ENCODE assay signal across 10 cellular contexts in the genomic region with DNA sequence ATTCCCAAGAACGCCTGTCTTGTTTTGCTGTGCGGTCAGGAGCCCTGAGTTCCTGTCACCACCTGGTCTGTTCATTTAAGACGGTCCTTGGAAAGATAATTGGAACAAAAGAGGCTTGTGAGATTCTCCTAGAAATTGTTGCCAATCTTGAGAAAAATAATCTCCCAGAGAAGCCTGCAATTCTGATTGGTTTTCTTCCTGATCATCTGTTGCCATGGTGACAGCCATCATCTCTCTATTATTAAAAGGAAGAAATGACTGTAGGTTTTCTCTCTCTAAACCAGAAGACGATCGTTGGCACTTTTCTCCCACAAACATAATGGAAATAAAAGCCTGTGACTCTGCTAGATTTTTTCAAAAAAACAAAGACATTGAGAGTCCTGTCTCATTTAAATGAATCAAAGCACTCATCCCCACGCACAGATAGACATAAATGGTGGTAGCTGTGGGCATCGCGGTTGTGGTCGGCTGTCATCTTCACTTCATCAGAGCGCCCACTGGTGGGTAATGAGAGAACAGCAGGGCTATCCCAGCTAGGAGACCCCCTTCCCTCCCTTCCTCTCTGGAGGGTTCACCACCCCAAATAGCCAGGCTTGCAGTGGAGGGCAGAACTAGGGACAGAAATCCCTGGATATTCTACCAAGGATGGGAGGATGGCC. TPM values are rescaled to one million over a fixed set of nuclear protein-coding genes. Genes with fewer than 3 reads are reported as not detected.
A peak's percentile ranks its signal among the peaks of the same experiment; 100 is the strongest.
DNase-seq lines count a peak whose midpoint lies in the region; ATAC-seq and TF ChIP-seq lines count a peak whose summit lies in the region.
"Had no signal": no experiment of that assay in that cellular context is flagged by ENCODE, and none has a peak within 500 bp of the region (broad histone marks: within the 10 kb centered on the region; RNA-seq: fewer than 3 reads in every experiment).

No MANE protein-coding gene starts in this region.

- WGBS in right lobe of liver (ENCODE audit: insufficient coverage, low coverage, low lambda C conversion rate, missing lambda C conversion rate): 50% methylated on average over 10 of the region's 10 CpGs

- H3K27me3 Mint-ChIP-seq in activated T-cell treated with anti-CD3 and anti-CD28 coated beads, Interleukin-2, amount 50 U/mL, for 24 hours: peaks cover 2% of the 10 kb centered on the region

- H3K36me3 Mint-ChIP-seq in activated T-cell treated with anti-CD3 and anti-CD28 coated beads, Interleukin-2, amount 50 U/mL, for 24 hours (ENCODE audit: low read depth): no peaks in the 10 kb centered on the region

- TF ChIP-seq POLR2A in right lobe of liver (IDR thresholded peaks at IDR 0.05): no peak

- H3K36me3 ChIP-seq in A673 (ENCODE audit: insufficient read depth, low read length, poor library complexity, severe bottlenecking): no peaks in the 10 kb centered on the region
- no peaks in the 10 kb centered on the region for H3K36me3 ChIP-seq in right lobe of liver
- H3K36me3 ChIP-seq: SJCRH30 had no signal

- no TSS peak for BruUV-seq in A673 (replicated peaks; lab: Mats Ljungman, UMichigan)

- H3K9me3 ChIP-seq in A673 (ENCODE audit: low read depth, low read length, poor library complexity, severe bottlenecking) (no peaks in the 10 kb centered on the region), right lobe of liver (no peaks in the 10 kb centered on the region)
- H3K9me3 ChIP-seq: SJCRH30 had no signal

- POLR2A ChIA-PET in A673 (lab: Charles Lee; ENCODE audit: low non-redundant PET): no interaction called here

- ATAC-seq in right lobe of liver (no peak), HG02852 (IDR thresholded peaks at IDR 0.05; ENCODE audit: unreplicated experiment) (no peak), left colon (no peak), GM19035 (IDR thresholded peaks at IDR 0.05; ENCODE audit: unreplicated experiment) (no peak)

- H3K27ac ChIP-seq in A673 (ENCODE audit: low read depth, low read length, poor library complexity, severe bottlenecking): no peak overlapping the region
- H3K27ac ChIP-seq in right lobe of liver: no peak overlapping the region
- H3K27ac ChIP-seq: SJCRH30 had no signal

- H3K27me3 ChIP-seq in A673 (replicated peaks; ENCODE audit: insufficient read depth, low read depth, low read length, poor library complexity) (no peaks in the 10 kb centered on the region), right lobe of liver (no peaks in the 10 kb centered on the region)
- H3K27me3 ChIP-seq: SJCRH30 had no signal

- H3K9me3 Mint-ChIP-seq in activated T-cell treated with anti-CD3 and anti-CD28 coated beads, Interleukin-2, amount 50 U/mL, for 24 hours: no peaks in the 10 kb centered on the region

- intact Hi-C loops in A673 (cut with micrococcal nuclease; ENCODE audit: unreplicated experiment): no loop called here
- intact Hi-C loops in right lobe of liver (cut with DNase I): no loop called here
- intact Hi-C loops in left colon (cut with DNase I, micrococcal nuclease): no loop called here

- peaks cover 26% of the 10 kb centered on the region for H3K4me1 Mint-ChIP-seq in activated T-cell treated with anti-CD3 and anti-CD28 coated beads, Interleukin-2, amount 50 U/mL, for 24 hours (ENCODE audit: low read depth)

- H3K4me3 ChIP-seq in A673 (ENCODE audit: low read depth, low read length, poor library complexity, severe bottlenecking) (no peak overlapping the region), GM12875 (ENCODE audit: low read depth, low read length) (no peak overlapping the region), right lobe of liver (no peak overlapping the region)
- H3K4me3 ChIP-seq: SJCRH30 had no signal

- CTCF ChIA-PET in A673 (lab: Charles Lee): no interaction called here

- DNase-seq in A673 (ENCODE audit: low spot score) (peak; percentile 21), right lobe of liver (no peak), cortex of kidney (lab: John Stamatoyannopoulos, UW) (no peak), left colon (no peak)
- peak; percentile 68 for DNase-seq in activated T-cell treated with anti-CD3 and anti-CD28 coated beads, Interleukin-2, amount 50 U/mL, for 24 hours

- TF ChIP-seq CTCF in A673 (conservative IDR thresholded peaks at IDR 0.05; ENCODE audit: low read depth, low read length) (no peak), GM12875 (IDR thresholded peaks at IDR 0.05; ENCODE audit: borderline replicate concordance, insufficient read depth, low read depth, low read length) (peak; percentile 68), right lobe of liver (IDR thresholded peaks at IDR 0.05) (peak in 3 of 4 donors; percentile 3 to 47 (median 21))

- H3K4me1 ChIP-seq in A673 (ENCODE audit: insufficient read depth, low read length, poor library complexity, severe bottlenecking) (peaks cover 5% of the 10 kb centered on the region), right lobe of liver (no peaks in the 10 kb centered on the region)

- H3K27ac Mint-ChIP-seq in activated T-cell treated with anti-CD3 and anti-CD28 coated beads, Interleukin-2, amount 50 U/mL, for 24 hours: peak overlapping the region; percentile 29

- no peak overlapping the region for H3K4me3 Mint-ChIP-seq in activated T-cell treated with anti-CD3 and anti-CD28 coated beads, Interleukin-2, amount 50 U/mL, for 24 hours

RNA-seq across cellular contexts. Expression of a gene that starts 21.7 kb away (rescaled TPM):
- total RNA-seq in A673 (2021) (272 and 291 TPM in 2 replicates), right lobe of liver (100 to 1,000 TPM in 1 of 6 experiments, 10 to 100 TPM in 5; 83.8 to 119 (median 92.2) TPM), left colon (100 to 1,000 TPM; 250 to 278 TPM)

RNA-seq across cellular contexts. Expression of a gene that starts 45.5 kb away (rescaled TPM):
- total RNA-seq in A673 (2021): 0.46 TPM in 1 of 2 replicates, not detected in the other
- total RNA-seq in right lobe of liver: 1 to 10 TPM; 2.4 to 4.1 (median 3.0) TPM
- total RNA-seq in left colon: 1 to 10 TPM in 1 of 2 donors, under 1 TPM in 1; 0.58 to 1.6 TPM
- total RNA-seq: SJCRH30 had no signal

RNA-seq across cellular contexts. Expression of a gene that starts 56.6 kb away (rescaled TPM):
- total RNA-seq in A673 (2021) (not detected in 2 replicates), right lobe of liver (not detected), left colon (not detected)
- total RNA-seq: glomerular endothelial cell, SJCRH30 had no signal

Comparison
In these comparisons a context has a peak if more than half of its experiments do, and no peak if none do; other contexts are left out.
1. DNase-seq: peak in A673 (single experiment) and activated T-cell treated with anti-CD3 and anti-CD28 coated beads, Interleukin-2, amount 50 U/mL, for 24 hours (single experiment); none in right lobe of liver (0 of 3), cortex of kidney (single experiment) and left colon (0 of 2).